ENCODE assay signal across 8 cellular contexts in genomic region chr5:177403826-177404640, GRCh38. TPM values are rescaled to one million over a fixed set of nuclear protein-coding genes. Genes with fewer than 3 reads are reported as not detected.
DNase-seq lines count a peak whose midpoint lies in the region; ATAC-seq and TF ChIP-seq lines count a peak whose summit lies in the region.

No MANE protein-coding gene starts in this region.

- H3K36me3 ChIP-seq in SJSA1 (no peaks in the 10 kb centered on the region), tibial artery (no peaks in the 10 kb centered on the region)

- peak; percentile 65 for TF ChIP-seq CTCF in osteocyte (IDR thresholded peaks at IDR 0.05)
- peak; percentile 81 to 87 for TF ChIP-seq CTCF in tibial artery (IDR thresholded peaks at IDR 0.05)

- peak overlapping the region; percentile 70 for H3K4me3 Mint-ChIP-seq in osteocyte (ENCODE audit: unreplicated experiment)

- no peaks in the 10 kb centered on the region for H3K36me3 Mint-ChIP-seq in osteocyte (ENCODE audit: unreplicated experiment)

- DNase-seq in G401 (ENCODE audit: low spot score) (peak; percentile 70), KG1 (lab: John Stamatoyannopoulos, UW) (peak; percentile 80), SJSA1 (ENCODE audit: low read depth in 1 of 2, low spot score in 2 of 2) (peak; percentile 88 to 91), glomerular visceral epithelial cell (ENCODE audit: extremely low spot score) (peak; percentile 86), osteocyte (ENCODE audit: extremely low spot score, unreplicated experiment) (peak; percentile 90), tibial artery (peak; percentile 84 to 91)
- peak; percentile 88 for DNase-seq in activated naive CD4-positive, alpha-beta T cell treated with Interleukin-2 at 50 U/mL for 16 hours

- H3K27me3 Mint-ChIP-seq in osteocyte (ENCODE audit: unreplicated experiment): peaks cover 19% of the 10 kb centered on the region

- in situ Hi-C loops in G401 (cut with HindIII; ENCODE audit: low sequenced_read_pairs): no loop called here

- ATAC-seq in GM21723 (IDR thresholded peaks at IDR 0.05; ENCODE audit: unreplicated experiment): peak; percentile 82

- peaks cover 16% of the 10 kb centered on the region for H3K4me1 Mint-ChIP-seq in osteocyte (ENCODE audit: unreplicated experiment)

- peaks cover 27% of the 10 kb centered on the region for H3K4me1 ChIP-seq in SJSA1 (replicated peaks)
- peaks cover 0 to 38% (median 34%) of the 10 kb centered on the region in 4 donors for H3K4me1 ChIP-seq in tibial artery

- H3K4me3 ChIP-seq in SJSA1 (peak overlapping the region; percentile 42), tibial artery (peak overlapping the region; percentile 43 to 60)

- peaks cover 2% of the 10 kb centered on the region; the same call in 1 of the 2 replicates for H3K9me3 ChIP-seq in SJSA1 (replicated peaks)
- no peaks in the 10 kb centered on the region for H3K9me3 ChIP-seq in tibial artery

- H3K27ac ChIP-seq in SJSA1 (no peak overlapping the region), tibial artery (no peak overlapping the region)

- peaks cover 40% of the 10 kb centered on the region for H3K27me3 ChIP-seq in SJSA1 (replicated peaks)
- H3K27me3 ChIP-seq in tibial artery: peaks cover 7 to 63% of the 10 kb centered on the region in 2 donors

- intact Hi-C loops in tibial artery (cut with DNase I; ENCODE audit: low total_unique reads): loop anchor here (2.0 kb wide), 1 partner anchor 51 kb away; no protein-coding TSS in a partner anchor

- no peak overlapping the region for H3K27ac Mint-ChIP-seq in osteocyte (ENCODE audit: unreplicated experiment)

- H3K9me3 Mint-ChIP-seq in osteocyte (ENCODE audit: unreplicated experiment): no peaks in the 10 kb centered on the region

RNA-seq across cellular contexts. Expression of gene PFN3, which starts 3.6 kb away (rescaled TPM):
- total RNA-seq in G401 (2014; rRNA removed; shearing (Covaris generic)): not detected in 2 replicates
- not detected in 2 replicates for total RNA-seq in SJSA1 (2014; rRNA removed; shearing (Covaris generic))
- not detected in 2 replicates for total RNA-seq in osteocyte

RNA-seq across cellular contexts. Expression of gene F12, which starts 5.3 kb away (rescaled TPM):
- 3.1 and 11.4 TPM in 2 replicates for total RNA-seq in G401 (2014; rRNA removed; shearing (Covaris generic))
- total RNA-seq in SJSA1 (2014; rRNA removed; shearing (Covaris generic)): 0.74 and 3.9 TPM in 2 replicates
- 1.0 and 1.5 TPM in 2 replicates for total RNA-seq in osteocyte

RNA-seq across cellular contexts. Expression of gene SLC34A1, which starts 19.8 kb away (rescaled TPM):
- total RNA-seq in G401 (2014; rRNA removed; shearing (Covaris generic)): not detected in 2 replicates
- total RNA-seq in SJSA1 (2014; rRNA removed; shearing (Covaris generic)): not detected in 2 replicates
- total RNA-seq in osteocyte: not detected in 2 replicates

RNA-seq across cellular contexts. Expression of gene GRK6, which starts 22.4 kb away (rescaled TPM):
- total RNA-seq in G401 (2014; rRNA removed; shearing (Covaris generic)): 58.6 and 62.3 TPM in 2 replicates
- total RNA-seq in SJSA1 (2014; rRNA removed; shearing (Covaris generic)): 103 and 113 TPM in 2 replicates
- total RNA-seq in osteocyte: 35.6 and 38.2 TPM in 2 replicates

RNA-seq across cellular contexts. Expression of gene PRR7, which starts 42.6 kb away (rescaled TPM):
- total RNA-seq in G401 (2014; rRNA removed; shearing (Covaris generic)): 19.5 and 30.8 TPM in 2 replicates
- total RNA-seq in SJSA1 (2014; rRNA removed; shearing (Covaris generic)): 7.4 and 12.6 TPM in 2 replicates
- 2.8 and 4.4 TPM in 2 replicates for total RNA-seq in osteocyte
